ENCODE assay signal across 1 cellular context in the genomic region with DNA sequence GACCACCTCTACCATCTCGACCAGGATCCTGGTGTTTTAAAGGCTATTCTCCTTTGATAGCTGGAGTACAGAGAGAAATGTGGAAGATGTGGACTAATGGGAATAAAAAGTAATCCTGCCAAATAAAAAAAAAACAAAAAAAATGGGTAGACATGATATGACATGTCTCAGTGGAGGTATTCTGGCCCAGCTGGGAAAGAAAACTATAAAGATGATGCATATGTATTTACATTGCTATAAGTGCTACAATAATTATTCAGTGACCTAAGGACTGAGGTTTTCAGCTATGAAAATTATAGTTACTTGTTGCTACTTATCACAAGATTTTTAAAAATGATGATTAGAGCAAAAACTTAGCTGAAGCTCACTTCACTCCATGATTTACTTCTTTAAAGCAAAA.
TF ChIP-seq lines count a peak whose summit lies in the region.

No MANE protein-coding gene starts in this region.

TF ChIP-seq in GM23338, 12 proteins besides CTCF, POLR2A, EP300 and RAD21 (continued from another document):
- TF ChIP-seq ZNF462 (CRISPR knock-in tag; IDR thresholded peaks at IDR 0.05) (no peak), POLR2AphosphoS5 (IDR thresholded peaks at IDR 0.05; ENCODE audit: low read depth) (no peak), ZNF114 (CRISPR knock-in tag; IDR thresholded peaks at IDR 0.05) (no peak), JUNB (IDR thresholded peaks at IDR 0.05; ENCODE audit: unreplicated experiment) (no peak), NANOG (IDR thresholded peaks at IDR 0.05; ENCODE audit: borderline replicate concordance) (no peak), CREB1 (CRISPR knock-in tag; IDR thresholded peaks at IDR 0.05; ENCODE audit: low read depth) (no peak), EZH2phosphoT487 (IDR thresholded peaks at IDR 0.05; ENCODE audit: unreplicated experiment) (no peak)
- TF ChIP-seq, protein P1, sequence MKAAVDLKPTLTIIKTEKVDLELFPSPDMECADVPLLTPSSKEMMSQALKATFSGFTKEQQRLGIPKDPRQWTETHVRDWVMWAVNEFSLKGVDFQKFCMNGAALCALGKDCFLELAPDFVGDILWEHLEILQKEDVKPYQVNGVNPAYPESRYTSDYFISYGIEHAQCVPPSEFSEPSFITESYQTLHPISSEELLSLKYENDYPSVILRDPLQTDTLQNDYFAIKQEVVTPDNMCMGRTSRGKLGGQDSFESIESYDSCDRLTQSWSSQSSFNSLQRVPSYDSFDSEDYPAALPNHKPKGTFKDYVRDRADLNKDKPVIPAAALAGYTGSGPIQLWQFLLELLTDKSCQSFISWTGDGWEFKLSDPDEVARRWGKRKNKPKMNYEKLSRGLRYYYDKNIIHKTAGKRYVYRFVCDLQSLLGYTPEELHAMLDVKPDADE (IDR thresholded peaks at IDR 0.05), result no peak
TF ChIP-seq in GM23338: peak in this region for 0.
